8 cellular contexts compared by ENCODE assay signal in the genomic region with DNA sequence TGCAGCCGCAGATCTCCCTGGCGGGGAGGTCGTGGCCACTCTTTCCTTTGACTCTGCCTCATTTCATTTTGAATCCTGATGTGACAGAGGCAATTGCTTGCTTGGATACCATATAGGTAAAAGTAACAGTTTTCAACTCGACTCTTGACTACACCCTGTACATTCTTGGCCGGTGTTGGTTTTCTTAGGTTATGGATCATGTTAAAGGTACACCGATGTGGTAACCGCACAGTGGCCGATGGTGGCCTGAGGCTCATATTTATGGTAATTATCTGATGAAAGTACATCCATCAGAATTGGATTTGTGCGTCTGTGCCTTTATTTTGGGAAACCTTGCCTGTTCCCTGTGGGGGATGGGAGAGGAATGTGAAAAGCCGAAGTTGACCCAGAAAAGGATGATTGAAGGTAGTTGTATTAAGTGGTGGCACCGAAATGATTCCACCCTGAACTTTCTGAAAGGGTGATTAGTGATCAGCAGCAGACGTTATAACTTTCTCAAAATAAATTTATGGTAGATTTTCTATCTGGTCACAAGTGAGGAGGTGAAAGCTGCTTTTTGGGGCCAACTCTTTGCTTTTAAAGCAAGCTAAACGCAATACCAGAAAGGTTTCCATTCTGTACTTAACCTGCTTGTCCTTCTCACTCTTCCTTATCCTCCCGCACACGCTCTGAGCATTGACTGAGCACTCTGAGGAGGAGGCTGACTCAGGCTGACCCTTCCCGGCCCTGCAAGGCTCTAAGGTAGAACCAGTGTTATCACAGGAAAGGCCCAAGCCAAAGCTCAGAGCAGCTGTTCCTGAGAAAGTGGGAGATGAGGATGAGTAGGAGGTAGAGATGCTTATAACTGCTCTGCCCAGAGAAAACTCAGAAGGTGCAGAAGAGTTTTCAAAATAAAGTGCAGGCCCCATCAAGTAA. TPM values are rescaled to one million over a fixed set of nuclear protein-coding genes. Genes with fewer than 3 reads are reported as not detected.
DNase-seq lines count a peak whose midpoint lies in the region; ATAC-seq and TF ChIP-seq lines count a peak whose summit lies in the region.

No MANE protein-coding gene starts in this region.

- ATAC-seq in upper lobe of right lung (no peak), HG02588 (IDR thresholded peaks at IDR 0.05; ENCODE audit: unreplicated experiment) (no peak), GM19023 (IDR thresholded peaks at IDR 0.05; ENCODE audit: unreplicated experiment) (no peak), GM21786 (IDR thresholded peaks at IDR 0.05; ENCODE audit: unreplicated experiment) (no peak)

- peaks cover 0 to 8% (median 2%) of the 10 kb centered on the region in 3 donors for H3K36me3 Mint-ChIP-seq in CD8-positive, alpha-beta memory T cell
- peaks cover 11% of the 10 kb centered on the region for H3K36me3 Mint-ChIP-seq in MCF 10A (ENCODE audit: insufficient read depth, unreplicated experiment)

- WGBS in mesenchymal stem cell = 31% methylated on average over 14 of the region's 16 CpGs

- H3K9me3 Mint-ChIP-seq in CD8-positive, alpha-beta memory T cell = no peaks in the 10 kb centered on the region
- no peaks in the 10 kb centered on the region for H3K9me3 Mint-ChIP-seq in MCF 10A (ENCODE audit: unreplicated experiment)

- H3K14ac ChIP-seq in mesenchymal stem cell (ENCODE audit: low read length in 2 of 2) = no peak overlapping the region

- H2BK5ac ChIP-seq in mesenchymal stem cell (ENCODE audit: low read depth, low read length, poor library complexity, severe bottlenecking) = peak overlapping the region; percentile 63

- H3K27ac ChIP-seq in CD8-positive, alpha-beta memory T cell (ENCODE audit: low read depth, low read length) = peak overlapping the region; percentile 55
- H3K27ac ChIP-seq in mesenchymal stem cell (ENCODE audit: low read length, poor library complexity, severe bottlenecking) (peak overlapping the region; percentile 63), upper lobe of right lung (peak overlapping the region; percentile 90)

- peak overlapping the region; percentile 95 for H2BK120ac ChIP-seq in mesenchymal stem cell (ENCODE audit: low read depth, low read length)

- H3K27me3 Mint-ChIP-seq in CD8-positive, alpha-beta memory T cell = peaks cover 26 to 57% of the 10 kb centered on the region in 2 donors
- H3K27me3 Mint-ChIP-seq in MCF 10A (ENCODE audit: insufficient read depth, unreplicated experiment) = no peaks in the 10 kb centered on the region

- no peaks in the 10 kb centered on the region for H3K9me3 ChIP-seq in CD8-positive, alpha-beta memory T cell (ENCODE audit: low read length)
- H3K9me3 ChIP-seq in mesenchymal stem cell (ENCODE audit: control insufficient read depth, low read length) (no peaks in the 10 kb centered on the region), upper lobe of right lung (no peaks in the 10 kb centered on the region)

- no peak overlapping the region for H2BK15ac ChIP-seq in mesenchymal stem cell (ENCODE audit: low read depth, poor library complexity, severe bottlenecking)

- peak overlapping the region; percentile 70 to 81 (median 73) for H3K4me3 Mint-ChIP-seq in CD8-positive, alpha-beta memory T cell
- peak overlapping the region; percentile 93 for H3K4me3 Mint-ChIP-seq in MCF 10A (ENCODE audit: unreplicated experiment)

- H3K79me1 ChIP-seq in mesenchymal stem cell (replicated peaks; ENCODE audit: low read length, poor library complexity, severe bottlenecking) = peaks cover 2% of the 10 kb centered on the region

- POLR2A ChIA-PET in CD8-positive, alpha-beta memory T cell (lab: Charles Lee) = no interaction called here
- POLR2A ChIA-PET in MCF 10A (lab: Yijun Ruan, JAX) = interaction anchor here (0.7 to 10.9 kb wide), 14 partner anchors 11 to 132 kb away, joined by 3 to 219 read pairs (median 6); no protein-coding TSS in a partner anchor

- H3K4me1 ChIP-seq in CD8-positive, alpha-beta memory T cell (ENCODE audit: insufficient read depth, low read length) = no peaks in the 10 kb centered on the region
- H3K4me1 ChIP-seq in mesenchymal stem cell (ENCODE audit: control insufficient read depth, insufficient read depth, low read depth, low read length) (peaks cover 2% of the 10 kb centered on the region), upper lobe of right lung (peaks cover 10% of the 10 kb centered on the region)

- H4K8ac ChIP-seq in mesenchymal stem cell (ENCODE audit: low read length) = peak overlapping the region; percentile 21

- H3K27me3 ChIP-seq in CD8-positive, alpha-beta memory T cell (ENCODE audit: insufficient read depth, low read length, poor library complexity, severe bottlenecking) = peaks cover 21% of the 10 kb centered on the region
- H3K27me3 ChIP-seq in mesenchymal stem cell (ENCODE audit: control insufficient read depth in 1 of 2, insufficient read depth in 1 of 2, low read length in 2 of 2) (peaks cover 0 to 4% of the 10 kb centered on the region in 2 experiments), upper lobe of right lung (no peaks in the 10 kb centered on the region)

- peak overlapping the region; percentile 83 for H3K4me2 ChIP-seq in mesenchymal stem cell (ENCODE audit: low read length, poor library complexity, severe bottlenecking)

- H3K23ac ChIP-seq in mesenchymal stem cell (ENCODE audit: low read length in 2 of 2) = no peak overlapping the region

- TSS peak; percentile 74 for BruUV-seq in MCF 10A (replicated peaks; lab: Mats Ljungman, UMichigan)

- no peaks in the 10 kb centered on the region for H3K36me3 ChIP-seq in CD8-positive, alpha-beta memory T cell (ENCODE audit: insufficient read depth, low read length)
- H3K36me3 ChIP-seq in mesenchymal stem cell (ENCODE audit: control insufficient read depth in 1 of 2, insufficient read depth in 2 of 2, low read depth in 1 of 2, low read length in 2 of 2) (no peaks in the 10 kb centered on the region), upper lobe of right lung (no peaks in the 10 kb centered on the region)

- H3K4ac ChIP-seq in mesenchymal stem cell (ENCODE audit: low read depth in 1 of 2, low read length in 2 of 2) = peak overlapping the region in 1 of 2 experiments; percentile 85

- H4K91ac ChIP-seq in mesenchymal stem cell (ENCODE audit: low read length) = peak overlapping the region; percentile 52

- intact Hi-C loops in MCF 10A (cut with micrococcal nuclease) (loop anchor here (1.0 to 10.0 kb wide), 4 partner anchors 11 to 116 kb away; no protein-coding TSS in a partner anchor), upper lobe of right lung (cut with DNase I) (no loop called here)

- peak overlapping the region; percentile 49 for H2AFZ ChIP-seq in mesenchymal stem cell (ENCODE audit: low read depth, low read length)

- peak overlapping the region; percentile 69 to 85 for H3K18ac ChIP-seq in mesenchymal stem cell (ENCODE audit: low read depth in 1 of 2, low read length in 2 of 2)

- H2BK12ac ChIP-seq in mesenchymal stem cell (ENCODE audit: low read length in 2 of 2) = peak overlapping the region in 1 of 2 experiments; percentile 29

- H3K27ac Mint-ChIP-seq in CD8-positive, alpha-beta memory T cell = peak overlapping the region in 4 of 8 donors; percentile 36 to 86 (median 63)
- peak overlapping the region; percentile 90 for H3K27ac Mint-ChIP-seq in MCF 10A (ENCODE audit: low read depth, unreplicated experiment)

- CTCF ChIA-PET in CD8-positive, alpha-beta memory T cell (lab: Charles Lee) = no interaction called here
- CTCF ChIA-PET in MCF 10A (lab: Yijun Ruan, JAX) = interaction anchor here (0.6 to 5.2 kb wide), 8 partner anchors 15 to 127 kb away, joined by 3 to 36 read pairs (median 4); no protein-coding TSS in a partner anchor

- TF ChIP-seq CTCF in MCF 10A (IDR thresholded peaks at IDR 0.05; ENCODE audit: unreplicated experiment) = no peak
- TF ChIP-seq CTCF in upper lobe of right lung (IDR thresholded peaks at IDR 0.05) = no peak

- peak overlapping the region; percentile 87 for H3K9ac ChIP-seq in mesenchymal stem cell (ENCODE audit: low read length)

- peaks cover 8 to 16% (median 11%) of the 10 kb centered on the region in 3 donors for H3K4me1 Mint-ChIP-seq in CD8-positive, alpha-beta memory T cell
- H3K4me1 Mint-ChIP-seq in MCF 10A (ENCODE audit: insufficient read depth, unreplicated experiment) = peaks cover 52% of the 10 kb centered on the region

- H2AK5ac ChIP-seq in mesenchymal stem cell (ENCODE audit: low read length, severe bottlenecking) = no peak overlapping the region

- peak overlapping the region; percentile 17 for H3K4me3 ChIP-seq in CD8-positive, alpha-beta memory T cell (ENCODE audit: low read length)
- H3K4me3 ChIP-seq in mesenchymal stem cell (ENCODE audit: insufficient read depth in 1 of 2, low read depth in 1 of 2, low read length in 2 of 2) = peak overlapping the region; percentile 89 to 91
- peak overlapping the region; percentile 81 for H3K4me3 ChIP-seq in upper lobe of right lung

- no peak for DNase-seq in CD8-positive, alpha-beta memory T cell
- peak; percentile 82 for DNase-seq in LHCN-M2 (ENCODE audit: low read depth)
- DNase-seq in MCF 10A (ENCODE audit: unreplicated experiment) = peak; percentile 65
- peak; percentile 29 for DNase-seq in mesenchymal stem cell
- no peak for DNase-seq in upper lobe of right lung

RNA-seq across cellular contexts. Expression of gene B3GNT5, which starts 2.0 kb away (rescaled TPM):
- 10 to 100 TPM in 1 of 2 experiments, 1 to 10 TPM in 1; 10.0 TPM for total RNA-seq in CD8-positive, alpha-beta memory T cell
- not detected for polyA plus RNA-seq in CD8-positive, alpha-beta memory T cell
- total RNA-seq in LHCN-M2 (2014; rRNA removed) = 42.1 and 52.6 TPM in 2 replicates
- 5.9 TPM for polyA plus RNA-seq in LHCN-M2 (2012)
- 80.1 and 104 TPM in 2 replicates for total RNA-seq in MCF 10A (2022)
- 10.6 TPM for polyA plus RNA-seq in mesenchymal stem cell (2013, experiment 1 of 2)
- polyA plus RNA-seq in mesenchymal stem cell (2013, experiment 2 of 2) = 10.8 TPM
- total RNA-seq in upper lobe of right lung = 31.0 TPM

Comparison
In these comparisons a context has a peak if more than half of its experiments do, and no peak if none do; other contexts are left out.
1. DNase-seq: peak in LHCN-M2 (single experiment), MCF 10A (single experiment) and mesenchymal stem cell (single experiment); none in CD8-positive, alpha-beta memory T cell (0 of 5) and upper lobe of right lung (single experiment).
2. H3K4me3 ChIP-seq: peak in every context shown above with its lines; median percentile 90 in mesenchymal stem cell; 81 in upper lobe of right lung; 17 in CD8-positive, alpha-beta memory T cell.
3. Peak in every context shown above with its lines, with median percentiles within 50 percentile points of each other: H3K27ac ChIP-seq.